In genomic region chr13:27973956-27974662, GRCh38 we compare ENCODE assay signal across 22 cellular contexts. TPM values are rescaled to one million over a fixed set of nuclear protein-coding genes. Genes with fewer than 3 reads are reported as not detected.
A peak's percentile ranks its signal among the peaks of the same experiment; 100 is the strongest.
DNase-seq lines count a peak whose midpoint lies in the region; FAIRE-seq and TF ChIP-seq lines count a peak whose summit lies in the region.
"Had no signal": no experiment of that assay in that cellular context is flagged by ENCODE, and none has a peak within 500 bp of the region (broad histone marks: within the 10 kb centered on the region; RNA-seq: fewer than 3 reads in every experiment).

No MANE protein-coding gene starts in this region.

- TF ChIP-seq CTCF in glutamatergic neuron (IDR thresholded peaks at IDR 0.05; ENCODE audit: partially characterized antibody, unreplicated experiment) (no peak), stomach (IDR thresholded peaks at IDR 0.05) (no peak)

- no peak for TF ChIP-seq EP300 in stomach (IDR thresholded peaks at IDR 0.05)

- H3K4me3 Mint-ChIP-seq in IgD-negative memory B cell (peak overlapping the region in 1 of 4 donors; percentile 56), glutamatergic neuron (ENCODE audit: unreplicated experiment) (no peak overlapping the region)
- H3K4me3 Mint-ChIP-seq: CD4-positive, alpha-beta T cell had no signal

- no peak for FAIRE-seq in GM19239 (lab: Jason Lieb, UNC)

- peak overlapping the region in 2 of 3 donors; percentile 44 to 59 for H3K27ac Mint-ChIP-seq in IgD-negative memory B cell
- H3K27ac Mint-ChIP-seq in glutamatergic neuron (ENCODE audit: unreplicated experiment), result peak overlapping the region; percentile 44
- H3K27ac Mint-ChIP-seq: CD4-positive, alpha-beta T cell had no signal

- no peaks in the 10 kb centered on the region for H3K9me3 ChIP-seq in stomach
- H3K9me3 ChIP-seq: Caco-2, SJCRH30 had no signal

- H3K9me3 Mint-ChIP-seq in IgD-negative memory B cell, result no peaks in the 10 kb centered on the region
- peaks cover 18% of the 10 kb centered on the region for H3K9me3 Mint-ChIP-seq in glutamatergic neuron (ENCODE audit: unreplicated experiment)
- H3K9me3 Mint-ChIP-seq: CD4-positive, alpha-beta T cell had no signal

- no peak for TF ChIP-seq POLR2A in stomach (IDR thresholded peaks at IDR 0.05)

- H3K36me3 Mint-ChIP-seq in IgD-negative memory B cell, result no peaks in the 10 kb centered on the region
- no peaks in the 10 kb centered on the region for H3K36me3 Mint-ChIP-seq in glutamatergic neuron (ENCODE audit: unreplicated experiment)

- no peak overlapping the region for H3K27ac ChIP-seq in stomach
- H3K27ac ChIP-seq: GM23248, SJCRH30 had no signal

- peaks cover 75% of the 10 kb centered on the region for H3K27me3 Mint-ChIP-seq in IgD-negative memory B cell
- H3K27me3 Mint-ChIP-seq in glutamatergic neuron (ENCODE audit: unreplicated experiment), result peaks cover 49% of the 10 kb centered on the region

- H3K4me1 Mint-ChIP-seq in IgD-negative memory B cell (peaks cover 16 to 17% (median 16%) of the 10 kb centered on the region in 3 donors), glutamatergic neuron (ENCODE audit: low read depth, unreplicated experiment) (peaks cover 18% of the 10 kb centered on the region)

- peaks cover 8 to 52% (median 30%) of the 10 kb centered on the region in 4 donors for H3K4me1 ChIP-seq in stomach

- H3K27me3 ChIP-seq in stomach, result peaks cover 47 to 100% (median 96%) of the 10 kb centered on the region in 3 donors
- H3K27me3 ChIP-seq: SJCRH30 had no signal

- no peaks in the 10 kb centered on the region for H3K36me3 ChIP-seq in stomach
- H3K36me3 ChIP-seq: SJCRH30 had no signal

- intact Hi-C loops in stomach (cut with DNase I; ENCODE audit: low total_unique reads), result loop anchor here (10.0 kb wide), 3 partner anchors 149 to 1029 kb away; no protein-coding TSS in a partner anchor

- 10 to 20% (median 16%) methylated on average over 7 of the region's 7 CpGs for WGBS in stomach, 5 donors

- DNase-seq in activated CD8-positive, alpha-beta memory T cell treated with anti-CD3 and anti-CD28 coated beads for 24 hours, result peak; percentile 17
- no peak for DNase-seq in activated CD8-positive, alpha-beta memory T cell treated with anti-CD3 and anti-CD28 coated beads, Interleukin-2, amount 50 U/mL, for 4 hours
- DNase-seq in glutamatergic neuron, result no peak
- peak; percentile 11 for DNase-seq in stomach
- DNase-seq in superior temporal gyrus (ENCODE audit: extremely low spot score), result no peak
- DNase-seq in GM19239 (ENCODE audit: insufficient read length, low spot score), result no peak
- DNase-seq in NCI-H1092 (lab: John Stamatoyannopoulos, UW), result no peak
- DNase-seq: Caco-2; CD4-positive, alpha-beta T cell; GDM1; GM23248; KG1; MV-4-11; NCI-H1417 treated with DMSO at 0.1 percent for 48 hours; NCI-H187 treated with DMSO at 0.1 percent for 48 hours; NCI-H226; NCI-H524 treated with DMSO at 0.1 percent for 48 hours had no signal

- no peak overlapping the region for H3K4me3 ChIP-seq in stomach
- H3K4me3 ChIP-seq: GM23248, SJCRH30 had no signal

RNA-seq across cellular contexts. Expression of gene CDX2, which starts 5.0 kb away (rescaled TPM):
- polyA plus RNA-seq in IgD-negative memory B cell (not detected), stomach (under 1 TPM in 2 of 3 donors, not detected in 1; 0.03 to 0.12 TPM)
- total RNA-seq in glutamatergic neuron (ENCODE audit: unreplicated experiment) (1.1 TPM), stomach (100 to 1,000 TPM in 1 of 5 donors, 1 to 10 TPM in 1, not detected in 3; 2.4 to 106 TPM)
- total RNA-seq: A172; CD4-positive, alpha-beta T cell; Daoy; GM23248; SJCRH30 had no signal
- polyA plus RNA-seq: BJ, GM23248 had no signal

RNA-seq across cellular contexts. Expression of gene URAD, which starts 14.4 kb away (rescaled TPM):
- polyA plus RNA-seq in IgD-negative memory B cell, result not detected
- total RNA-seq in glutamatergic neuron (ENCODE audit: unreplicated experiment), result not detected
- 100 to 1,000 TPM in 1 of 5 donors, 1 to 10 TPM in 1, not detected in 3; 1.1 to 165 TPM for total RNA-seq in stomach
- under 1 TPM in 1 of 3 donors, not detected in 2; 0.13 TPM for polyA plus RNA-seq in stomach
- total RNA-seq: A172; CD4-positive, alpha-beta T cell; Daoy; GM23248; SJCRH30 had no signal
- polyA plus RNA-seq: BJ, GM23248 had no signal

RNA-seq across cellular contexts. Expression of gene PDX1, which starts 54.3 kb away (rescaled TPM):
- not detected for polyA plus RNA-seq in IgD-negative memory B cell
- total RNA-seq in glutamatergic neuron (ENCODE audit: unreplicated experiment), result not detected
- under 1 TPM in 2 of 5 donors, not detected in 3; 0.29 to 0.92 TPM for total RNA-seq in stomach
- 1 to 10 TPM in 2 of 3 donors, under 1 TPM in 1; 0.13 to 1.8 (median 1.2) TPM for polyA plus RNA-seq in stomach
- total RNA-seq: A172; CD4-positive, alpha-beta T cell; Daoy; GM23248; SJCRH30 had no signal
- polyA plus RNA-seq: BJ, GM23248 had no signal

Comparison
In these comparisons a context has a peak if more than half of its experiments do, and no peak if none do; other contexts are left out.
1. DNase-seq: peak in activated CD8-positive, alpha-beta memory T cell treated with anti-CD3 and anti-CD28 coated beads for 24 hours (single experiment) and stomach (single experiment); none in activated CD8-positive, alpha-beta memory T cell treated with anti-CD3 and anti-CD28 coated beads, Interleukin-2, amount 50 U/mL, for 4 hours (single experiment), glutamatergic neuron (single experiment), superior temporal gyrus (single experiment), GM19239 (single experiment) and NCI-H1092 (single experiment).